8 cellular contexts compared by ENCODE assay signal in genomic region chr18:11162889-11163288, GRCh38. TPM values are rescaled to one million over a fixed set of nuclear protein-coding genes. Genes with fewer than 3 reads are reported as not detected.
"Had no signal": no experiment of that assay in that cellular context is flagged by ENCODE, and none has a peak within 500 bp of the region (broad histone marks: within the 10 kb centered on the region; RNA-seq: fewer than 3 reads in every experiment).

No MANE protein-coding gene starts in this region.

- DNase-seq: GOT3, HFFc6, KBM-7 had no signal

- H3K27ac Mint-ChIP-seq: HFFc6, IgD-negative memory B cell had no signal

- H3K9me3 Mint-ChIP-seq: HFFc6 had no signal

- H3K4me1 Mint-ChIP-seq: IgD-negative memory B cell had no signal

- H3K9me3 ChIP-seq: HAP-1 had no signal

- ATAC-seq: HCT116, HepG2 had no signal

- H3K4me1 ChIP-seq: HAP-1 had no signal

- H3K4me3 Mint-ChIP-seq: HFFc6, IgD-negative memory B cell had no signal

- H3K36me3 ChIP-seq: HAP-1 had no signal

- H3K4me3 ChIP-seq: HAP-1 had no signal

- H3K27ac ChIP-seq: HL-60 had no signal

RNA-seq across cellular contexts. Expression of gene PIEZO2, which starts 13.5 kb away (rescaled TPM):
- total RNA-seq: HFFc6 had no signal
- polyA plus RNA-seq: IgD-negative memory B cell had no signal
